In genomic region chr11:72781063-72781312, GRCh38 we compare ENCODE assay signal across 8 cellular contexts. TPM values are rescaled to one million over a fixed set of nuclear protein-coding genes. Genes with fewer than 3 reads are reported as not detected.
DNase-seq lines count a peak whose midpoint lies in the region; ATAC-seq, FAIRE-seq and TF ChIP-seq lines count a peak whose summit lies in the region.

No MANE protein-coding gene starts in this region.

- ATAC-seq in right lobe of liver = no peak
- no peak for ATAC-seq in GM21737 (IDR thresholded peaks at IDR 0.05; ENCODE audit: unreplicated experiment)
- ATAC-seq in GM21526 (IDR thresholded peaks at IDR 0.05; ENCODE audit: low FRiP score, unreplicated experiment) = no peak

- H3K27me3 ChIP-seq in astrocyte (ENCODE audit: insufficient read depth, low read length) (no peaks in the 10 kb centered on the region), right lobe of liver (no peaks in the 10 kb centered on the region)

- CTCF ChIA-PET in activated naive CD4-positive, alpha-beta T cell treated with anti-CD3 and anti-CD28 coated beads, Interleukin-2, amount 10 ng/mL, durations not matched to agents 7 days and 5 days (lab: Charles Lee) = interaction anchor here (1.6 to 3.5 kb wide), 2 partner anchors 56 to 396 kb away, joined by 4 to 14 read pairs; no protein-coding TSS in a partner anchor

- H3K4me1 Mint-ChIP-seq in activated naive CD4-positive, alpha-beta T cell treated with anti-CD3 and anti-CD28 coated beads, Interleukin-2, amount 10 ng/mL, durations not matched to agents 7 days and 5 days = peaks cover 11% of the 10 kb centered on the region
- H3K4me1 Mint-ChIP-seq in astrocyte (ENCODE audit: low read depth, unreplicated experiment) = peaks cover 12% of the 10 kb centered on the region

- no CpG with 5 or more reads among the region's 17 CpGs for WGBS in right lobe of liver (ENCODE audit: insufficient coverage, low coverage, low lambda C conversion rate, missing lambda C conversion rate)

- peak overlapping the region; percentile 65 for H3K4me3 Mint-ChIP-seq in activated naive CD4-positive, alpha-beta T cell treated with anti-CD3 and anti-CD28 coated beads, Interleukin-2, amount 10 ng/mL, durations not matched to agents 7 days and 5 days
- peak overlapping the region; percentile 71 for H3K4me3 Mint-ChIP-seq in astrocyte (ENCODE audit: unreplicated experiment)

- H3K9me3 Mint-ChIP-seq in activated naive CD4-positive, alpha-beta T cell treated with anti-CD3 and anti-CD28 coated beads, Interleukin-2, amount 10 ng/mL, durations not matched to agents 7 days and 5 days = no peaks in the 10 kb centered on the region
- H3K9me3 Mint-ChIP-seq in astrocyte (ENCODE audit: unreplicated experiment) = no peaks in the 10 kb centered on the region

- intact Hi-C loops in right lobe of liver (cut with DNase I) = no loop called here

- H3K9ac ChIP-seq in astrocyte (ENCODE audit: low read length) = peak overlapping the region; percentile 33

- TF ChIP-seq CTCF in astrocyte (IDR thresholded peaks at IDR 0.05; ENCODE audit: insufficient read depth, low read depth, low read length) (no peak), right lobe of liver (IDR thresholded peaks at IDR 0.05) (no peak)

- H3K9me3 ChIP-seq in astrocyte (ENCODE audit: insufficient read depth, low read depth, low read length) (no peaks in the 10 kb centered on the region), right lobe of liver (no peaks in the 10 kb centered on the region)

- DNase-seq in activated naive CD4-positive, alpha-beta T cell treated with anti-CD3 and anti-CD28 coated beads, Interleukin-2, amount 10 ng/mL, durations not matched to agents 7 days and 5 days = no peak
- no peak for DNase-seq in activated naive CD4-positive, alpha-beta T cell (lab: John Stamatoyannopoulos, UW)
- DNase-seq in astrocyte (ENCODE audit: low read depth) (no peak), right lobe of liver (peak in 1 of 3 donors; percentile 45), ureter (ENCODE audit: low spot score) (peak; percentile 74), GF-D8 (lab: John Stamatoyannopoulos, UW) (no peak)

- H3K4me1 ChIP-seq in astrocyte (ENCODE audit: insufficient read depth, low read length) = no peaks in the 10 kb centered on the region
- peaks cover 0 to 46% (median 21%) of the 10 kb centered on the region in 4 donors for H3K4me1 ChIP-seq in right lobe of liver

- H3K36me3 Mint-ChIP-seq in activated naive CD4-positive, alpha-beta T cell treated with anti-CD3 and anti-CD28 coated beads, Interleukin-2, amount 10 ng/mL, durations not matched to agents 7 days and 5 days = no peaks in the 10 kb centered on the region
- H3K36me3 Mint-ChIP-seq in astrocyte (ENCODE audit: low read depth, unreplicated experiment) = peaks cover 8% of the 10 kb centered on the region

- H3K4me2 ChIP-seq in astrocyte (ENCODE audit: low read length) = peak overlapping the region; percentile 79

- H4K20me1 ChIP-seq in astrocyte (ENCODE audit: insufficient read depth, low read length) = peaks cover 8% of the 10 kb centered on the region

- peak overlapping the region; percentile 29 for H3K4me3 ChIP-seq in astrocyte (ENCODE audit: insufficient read depth, low read depth, low read length)
- H3K4me3 ChIP-seq in right lobe of liver = peak overlapping the region; percentile 65 to 89 (median 67)

- H3K27ac Mint-ChIP-seq in activated naive CD4-positive, alpha-beta T cell treated with anti-CD3 and anti-CD28 coated beads, Interleukin-2, amount 10 ng/mL, durations not matched to agents 7 days and 5 days = no peak overlapping the region
- no peak overlapping the region for H3K27ac Mint-ChIP-seq in astrocyte (ENCODE audit: unreplicated experiment)

- H2AFZ ChIP-seq in astrocyte (ENCODE audit: low read depth, low read length) = peak overlapping the region; percentile 32

- no peaks in the 10 kb centered on the region for H3K79me2 ChIP-seq in astrocyte (ENCODE audit: insufficient read depth, low read length)

- H3K27me3 Mint-ChIP-seq in activated naive CD4-positive, alpha-beta T cell treated with anti-CD3 and anti-CD28 coated beads, Interleukin-2, amount 10 ng/mL, durations not matched to agents 7 days and 5 days = peaks cover 59% of the 10 kb centered on the region
- peaks cover 5% of the 10 kb centered on the region for H3K27me3 Mint-ChIP-seq in astrocyte (ENCODE audit: low read depth, unreplicated experiment)

- no peaks in the 10 kb centered on the region for H3K36me3 ChIP-seq in astrocyte (ENCODE audit: insufficient read depth, low read length)
- no peaks in the 10 kb centered on the region for H3K36me3 ChIP-seq in right lobe of liver

- peak; percentile 25 for TF ChIP-seq POLR2A in right lobe of liver (IDR thresholded peaks at IDR 0.05)

- no peak overlapping the region for H3K27ac ChIP-seq in astrocyte (ENCODE audit: low read depth, low read length)
- H3K27ac ChIP-seq in right lobe of liver = peak overlapping the region; percentile 66 to 90 (median 82)

- no peak for FAIRE-seq in astrocyte (lab: Jason Lieb, UNC)

RNA-seq across cellular contexts. Expression of gene STARD10, which starts 12.9 kb away (rescaled TPM):
- total RNA-seq in astrocyte (38.4 and 42.3 TPM in 2 replicates), right lobe of liver (100 to 1,000 TPM; 282 to 525 (median 330) TPM), ureter (66.7 TPM)

RNA-seq across cellular contexts. Expression of gene ARAP1, which starts 28.8 kb away (rescaled TPM):
- 31.9 and 33.8 TPM in 2 replicates for total RNA-seq in astrocyte
- 10 to 100 TPM; 32.9 to 76.7 (median 41.2) TPM for total RNA-seq in right lobe of liver
- 86.2 TPM for total RNA-seq in ureter

RNA-seq across cellular contexts. Expression of gene ATG16L2, which starts 33.2 kb away (rescaled TPM):
- total RNA-seq in astrocyte = 9.6 and 11.7 TPM in 2 replicates
- 10 to 100 TPM in 5 of 6 experiments, 1 to 10 TPM in 1; 8.6 to 23.8 (median 15.4) TPM for total RNA-seq in right lobe of liver
- total RNA-seq in ureter = 39.7 TPM
